In the genomic region with DNA sequence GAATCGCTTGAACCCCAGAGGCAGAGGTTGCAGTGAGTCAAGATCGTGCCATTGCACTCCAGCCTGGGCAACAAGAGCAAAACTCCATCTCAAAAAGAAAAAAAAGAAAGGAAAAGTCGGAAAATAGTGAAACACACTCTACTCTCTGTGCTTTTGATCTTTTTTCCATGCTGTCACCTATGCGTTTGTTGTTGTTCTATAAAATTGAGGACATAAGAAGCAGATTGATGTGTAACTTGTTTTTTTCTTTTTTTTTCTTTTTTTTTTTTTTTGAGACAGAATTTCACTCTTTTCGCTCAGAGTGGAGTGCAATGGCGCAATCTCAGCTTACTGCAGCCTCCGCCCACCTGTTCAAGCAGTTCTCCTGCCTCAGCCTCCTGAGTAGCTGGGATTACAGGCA, we compare ENCODE assay signal across 1 cellular context. TPM values are rescaled to one million over a fixed set of nuclear protein-coding genes. Genes with fewer than 3 reads are reported as not detected.
"Had no signal": no experiment of that assay in that cellular context is flagged by ENCODE, and none has a peak within 500 bp of the region (broad histone marks: within the 10 kb centered on the region; RNA-seq: fewer than 3 reads in every experiment).

No MANE protein-coding gene starts in this region.

RNA-seq across cellular contexts. Expression of gene FGFR4, which starts 38.2 kb away (rescaled TPM):
- total RNA-seq: GM23248 had no signal
